ENCODE assay signal across 8 cellular contexts in the genomic region with DNA sequence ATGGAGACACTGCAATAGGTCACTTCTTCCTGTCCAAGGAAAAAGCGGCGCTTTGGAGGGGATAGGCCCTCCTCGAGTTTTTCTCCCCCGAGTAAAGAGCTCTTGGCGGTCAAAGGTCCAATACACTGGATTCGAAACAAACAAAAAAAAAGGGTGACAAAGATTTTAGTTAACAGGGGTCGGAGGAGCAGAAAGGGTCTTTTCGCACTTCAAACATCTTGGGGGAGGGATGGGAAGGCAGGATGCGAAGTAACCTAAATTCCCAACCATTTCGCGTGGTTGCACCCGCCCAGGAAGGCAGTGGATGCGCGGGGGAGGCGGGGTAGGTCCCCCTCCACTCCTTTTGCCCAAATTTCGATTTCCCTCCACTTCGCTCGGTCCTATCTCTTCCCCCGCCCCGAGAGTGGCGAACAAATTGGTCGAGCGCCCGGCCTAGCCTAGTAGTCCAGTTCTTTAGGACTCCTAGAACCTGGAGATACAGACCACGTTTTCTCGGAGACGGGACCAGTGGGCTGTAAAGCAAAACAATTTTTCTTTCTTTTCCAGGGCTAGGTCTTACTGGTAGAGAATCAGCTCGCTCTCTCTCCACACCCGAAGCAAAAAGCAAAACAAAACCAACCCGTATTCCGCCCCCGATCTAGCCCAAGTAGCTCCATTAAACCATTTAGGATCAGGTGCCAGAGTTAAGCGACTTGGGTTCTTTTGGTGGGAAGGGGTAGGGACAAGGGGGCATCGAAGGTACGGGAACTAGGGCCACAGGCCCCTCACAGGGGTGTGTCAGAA. TPM values are rescaled to one million over a fixed set of nuclear protein-coding genes. Genes with fewer than 3 reads are reported as not detected.
A peak's percentile ranks its signal among the peaks of the same experiment; 100 is the strongest.
DNase-seq lines count a peak whose midpoint lies in the region; ATAC-seq, FAIRE-seq and TF ChIP-seq lines count a peak whose summit lies in the region.

No MANE protein-coding gene starts in this region.

- no peak overlapping the region for H2BK120ac ChIP-seq in H9 (ENCODE audit: low read depth, low read length, poor library complexity, severe bottlenecking)

- DNase-seq in H9 (no peak), SHP77 (lab: John Stamatoyannopoulos, UW) (peak; percentile 3 to 5), cardiac fibroblast (ENCODE audit: low read depth in 2 of 2) (peak; percentile 41 to 55), keratinocyte (ENCODE audit: low read depth, low spot score) (no peak), small intestine (peak; percentile 37), HuH-7.5 (ENCODE audit: low spot score) (no peak)

- H3K4ac ChIP-seq in H9 (ENCODE audit: low read depth, low read length): no peak overlapping the region

- WGBS in H9 (ENCODE audit: extremely low coverage, insufficient read length, low lambda C conversion rate): no CpG with 5 or more reads among the region's 35 CpGs
- 2 to 31% (median 7%) methylated on average over 32 to 35 of the region's 35 CpGs for WGBS in small intestine, 3 donors

- no peak overlapping the region for H2BK5ac ChIP-seq in H9 (ENCODE audit: insufficient read length, low read length)

- no peak overlapping the region for H2AK5ac ChIP-seq in H9 (ENCODE audit: insufficient read length, low read length)

- no peak overlapping the region for H3T11ph ChIP-seq in H9 (ENCODE audit: low read length)

- FAIRE-seq in keratinocyte (lab: Jason Lieb, UNC): no peak
- no peak for FAIRE-seq in small intestine (lab: Jason Lieb, UNC)

- H3K18ac ChIP-seq in H9 (ENCODE audit: insufficient read length, low read depth, low read length): no peak overlapping the region

- H4K20me1 ChIP-seq in H9 (ENCODE audit: control insufficient read depth, insufficient read depth, insufficient read length) (no peaks in the 10 kb centered on the region), keratinocyte (ENCODE audit: control insufficient read depth, extremely low read depth, insufficient read depth, low read length) (no peaks in the 10 kb centered on the region)

- peaks cover 9 to 12% (median 10%) of the 10 kb centered on the region in 3 experiments for H3K36me3 Mint-ChIP-seq in H9 (ENCODE audit: insufficient read depth in 1 of 3, low read depth in 3 of 3)

- dilution Hi-C loops in keratinocyte (cut with MboI; ENCODE audit: extremely low pct_ligation_motif_present, low sequenced_read_pairs): no loop called here

- peak overlapping the region; percentile 46 for H3K4me2 ChIP-seq in H9 (ENCODE audit: insufficient read depth, insufficient read length, low read length)
- peak overlapping the region; percentile 80 for H3K4me2 ChIP-seq in keratinocyte (ENCODE audit: control insufficient read depth, extremely low read depth, insufficient read depth, low read depth, low read length)

- no peak overlapping the region for H3K56ac ChIP-seq in H9 (ENCODE audit: insufficient read length, low read depth, low read length)

- no peak overlapping the region for H4K91ac ChIP-seq in H9 (ENCODE audit: insufficient read length, low read depth, low read length)

- H3K9ac ChIP-seq in H9 (ENCODE audit: extremely low read depth, insufficient read length, low read length): peak overlapping the region; percentile 59
- H3K9ac ChIP-seq in keratinocyte (ENCODE audit: control insufficient read depth, extremely low read depth, insufficient read depth, low read length): peak overlapping the region; percentile 85

- H3K23ac ChIP-seq in H9 (ENCODE audit: insufficient read length, low read depth, low read length): no peak overlapping the region

- H3K27me3 ChIP-seq in H9 (ENCODE audit: insufficient read depth, low read length): no peaks in the 10 kb centered on the region
- no peaks in the 10 kb centered on the region for H3K27me3 ChIP-seq in keratinocyte (ENCODE audit: control insufficient read depth, extremely low read depth, insufficient read depth, low read length)
- H3K27me3 ChIP-seq in small intestine (ENCODE audit: control insufficient read depth in 2 of 2, insufficient read depth in 2 of 2, low read length in 2 of 2): no peaks in the 10 kb centered on the region

- H3K4me1 Mint-ChIP-seq in H9: peaks cover 10 to 12% of the 10 kb centered on the region in 2 experiments

- H3K4me3 ChIP-seq in cardiac fibroblast (replicated peaks in 1 of 2; ENCODE audit: low read depth in 2 of 2, low read length in 2 of 2) (peak overlapping the region; percentile 59 to 61), keratinocyte (ENCODE audit: control insufficient read depth in 2 of 3, extremely low read depth in 1 of 3, insufficient read depth in 2 of 3, low read depth in 1 of 3, low read length in 3 of 3) (peak overlapping the region; percentile 49 to 67 (median 63)), small intestine (ENCODE audit: low read depth in 1 of 2, low read length in 2 of 2) (peak overlapping the region; percentile 30 to 65)

- peaks cover 24 to 59% of the 10 kb centered on the region in 2 experiments for H3K9me3 Mint-ChIP-seq in H9

- no peak overlapping the region for H2BK15ac ChIP-seq in H9 (ENCODE audit: low read depth, low read length)

- H3K36me3 ChIP-seq in keratinocyte (ENCODE audit: control insufficient read depth in 2 of 2, extremely low read depth in 1 of 2, insufficient read depth in 2 of 2, low read length in 2 of 2) (no peaks in the 10 kb centered on the region), small intestine (ENCODE audit: control insufficient read depth in 2 of 2, insufficient read depth in 2 of 2, low read length in 2 of 2) (no peaks in the 10 kb centered on the region)

- peak overlapping the region; percentile 46; the same call in 1 of the 2 replicates for H3K14ac ChIP-seq in H9 (ENCODE audit: insufficient read depth, low read length)

- no peak overlapping the region for H4K5ac ChIP-seq in H9 (ENCODE audit: insufficient read length, low read depth, low read length)

- no peak overlapping the region for H2AFZ ChIP-seq in H9 (ENCODE audit: low read length)
- peak overlapping the region; percentile 61 for H2AFZ ChIP-seq in keratinocyte (ENCODE audit: control insufficient read depth, low read length)

- H2BK12ac ChIP-seq in H9 (ENCODE audit: insufficient read length, low read depth, low read length): no peak overlapping the region

- peaks cover 1% of the 10 kb centered on the region; the same call in 1 of the 2 replicates for H3K27me3 Mint-ChIP-seq in H9 (ENCODE audit: low read depth)

- ATAC-seq in GM18520 (IDR thresholded peaks at IDR 0.05; ENCODE audit: unreplicated experiment): no peak

- H3K79me1 ChIP-seq in H9 (ENCODE audit: insufficient read depth, low read depth, low read length, poor library complexity, severe bottlenecking): no peaks in the 10 kb centered on the region

- peak overlapping the region; percentile 89 to 96 for H3K4me3 Mint-ChIP-seq in H9

- H3K9me3 ChIP-seq in H9 (ENCODE audit: control insufficient read depth, low read depth, low read length): peaks cover 4% of the 10 kb centered on the region
- H3K9me3 ChIP-seq in keratinocyte (ENCODE audit: control insufficient read depth, low read depth, low read length): no peaks in the 10 kb centered on the region
- H3K9me3 ChIP-seq in small intestine (ENCODE audit: control insufficient read depth, low read depth): no peaks in the 10 kb centered on the region

- H3K4me1 ChIP-seq in H9 (ENCODE audit: insufficient read depth, low read length) (no peaks in the 10 kb centered on the region), keratinocyte (ENCODE audit: control insufficient read depth, extremely low read depth, insufficient read depth, low read length) (peaks cover 3% of the 10 kb centered on the region), small intestine (ENCODE audit: control insufficient read depth in 2 of 2, insufficient read depth in 1 of 2, low read depth in 1 of 2, low read length in 1 of 2) (no peaks in the 10 kb centered on the region)

- H3K9me1 ChIP-seq in keratinocyte (ENCODE audit: control insufficient read depth, extremely low read depth, insufficient read depth, low read length): no peaks in the 10 kb centered on the region

- H3K27ac ChIP-seq in C4-2B (peak overlapping the region; percentile 99), H9 (ENCODE audit: insufficient read length, low read depth, low read length) (no peak overlapping the region), keratinocyte (ENCODE audit: control insufficient read depth, insufficient read depth, low read length) (peak overlapping the region; percentile 91), small intestine (ENCODE audit: low read depth in 1 of 2, low read length in 1 of 2) (peak overlapping the region; percentile 83 to 98)

- TF ChIP-seq CTCF in C4-2B (conservative IDR thresholded peaks at IDR 0.05): no peak
- TF ChIP-seq CTCF in H9 (conservative IDR thresholded peaks at IDR 0.05): no peak
- TF ChIP-seq CTCF in cardiac fibroblast (IDR thresholded peaks at IDR 0.05; ENCODE audit: low read depth, low read length): no peak
- TF ChIP-seq CTCF in keratinocyte (optimal IDR thresholded peaks at IDR 0.05 in 1 of 3, IDR thresholded peaks at IDR 0.05 in 1 of 3, conservative IDR thresholded peaks at IDR 0.05 in 1 of 3; ENCODE audit: extremely low read depth in 1 of 3, insufficient read depth in 2 of 3, low read length in 3 of 3): no peak

- H3K79me2 ChIP-seq in H9 (ENCODE audit: insufficient read depth, low read length) (peaks cover 10% of the 10 kb centered on the region; the same call in 1 of the 2 replicates), keratinocyte (ENCODE audit: control insufficient read depth, insufficient read depth, low read length) (peaks cover 18% of the 10 kb centered on the region)

- no peak overlapping the region for H4K8ac ChIP-seq in H9 (replicated peaks; ENCODE audit: insufficient read length, low read depth, low read length)

- H3K27ac Mint-ChIP-seq in H9: peak overlapping the region; percentile 20 to 90 (median 62)

- H2BK20ac ChIP-seq in H9 (ENCODE audit: low read depth, low read length, poor library complexity, severe bottlenecking): no peak overlapping the region

- peaks cover 6% of the 10 kb centered on the region for H3K23me2 ChIP-seq in H9 (ENCODE audit: insufficient read length, low read depth, low read length, poor library complexity, severe bottlenecking)

RNA-seq across cellular contexts. Expression of gene STAG2, which starts 2.0 kb away (rescaled TPM):
- 80.0 and 81.6 TPM in 2 replicates for total RNA-seq in H9 (2021)
- 24.9 to 42.9 TPM (median 26.5 TPM) in 3 replicates for polyA plus RNA-seq in keratinocyte
- 119 TPM for polyA plus RNA-seq in keratinocyte (2011; ENCODE audit: low read depth)
- polyA plus RNA-seq in keratinocyte (2011; cell fraction: cytosol; rRNA removed): 16.5 and 32.0 TPM in 2 replicates
- 24.0 and 31.4 TPM in 2 replicates for polyA plus RNA-seq in keratinocyte (2011; cell fraction: nucleus; rRNA removed)
- 27.2 and 30.7 TPM in 2 replicates for polyA plus RNA-seq in keratinocyte (2012; ENCODE audit: low replicate concordance)
- polyA minus RNA-seq in keratinocyte: 10.9 to 79.2 TPM (median 34.2 TPM) in 3 replicates
- polyA minus RNA-seq in keratinocyte (2011; cell fraction: cytosol; rRNA and poly(A)+ RNA removed): 34.5 TPM
- 32.3 and 76.1 TPM in 2 replicates for polyA minus RNA-seq in keratinocyte (2011; cell fraction: nucleus; rRNA and poly(A)+ RNA removed)
- polyA plus RNA-seq in small intestine: 10 to 100 TPM; 19.7 to 30.2 (median 24.4) TPM

Comparison
In these comparisons a context has a peak if more than half of its experiments do, and no peak if none do; other contexts are left out.
1. DNase-seq: peak in SHP77 (2 of 2), cardiac fibroblast (2 of 2) and small intestine (single experiment); none in H9 (single experiment), keratinocyte (single experiment) and HuH-7.5 (single experiment).
2. Peak in every context shown above with its lines, with median percentiles within 50 percentile points of each other: H3K4me3 ChIP-seq.